In genomic region chr12:131948713-131949430, GRCh38 we compare ENCODE assay signal across 8 cellular contexts. TPM values are rescaled to one million over a fixed set of nuclear protein-coding genes. Genes with fewer than 3 reads are reported as not detected.
A peak's percentile ranks its signal among the peaks of the same experiment; 100 is the strongest.
DNase-seq lines count a peak whose midpoint lies in the region; TF ChIP-seq lines count a peak whose summit lies in the region.
"Not testable (repeated sequence)": the region's sequence is repeated elsewhere in the genome, so short reads cannot be mapped to it uniquely, and the experiment has no call there.

No MANE protein-coding gene starts in this region.

- not testable (repeated sequence) for H2BK5ac ChIP-seq in mesendoderm (ENCODE audit: low read length)

- H4K20me1 ChIP-seq in mammary epithelial cell (ENCODE audit: insufficient read depth, low read length) = not testable (repeated sequence)

- not testable (repeated sequence) for H3K4ac ChIP-seq in mesendoderm (ENCODE audit: low read depth, low read length)

- H3K4me2 ChIP-seq in mammary epithelial cell (ENCODE audit: insufficient read depth, low read depth, low read length) = peak overlapping the region; percentile 81
- H3K4me2 ChIP-seq in mesendoderm (ENCODE audit: low read length) = not testable (repeated sequence)

- not testable (repeated sequence) for H4K5ac ChIP-seq in mesendoderm (ENCODE audit: low read length)

- H3K36me3 Mint-ChIP-seq in activated CD4-positive, alpha-beta memory T cell treated with anti-CD3 and anti-CD28 coated beads, Interleukin-2, amount 10 ng/mL, durations not matched to agents 7 days and 5 days (ENCODE audit: low read depth) = peaks cover 12% of the 10 kb centered on the region

- POLR2A ChIA-PET in activated CD4-positive, alpha-beta memory T cell treated with anti-CD3 and anti-CD28 coated beads, Interleukin-2, amount 10 ng/mL, durations not matched to agents 7 days and 5 days (lab: Charles Lee) = interaction anchor here (0.6 to 3.0 kb wide), 5 partner anchors 9 to 238 kb away, joined by 3 to 34 read pairs (median 4); partner anchors contain the start of genes PUS1 and SFSWAP

- in situ Hi-C loops in mammary epithelial cell (cut with MboI; ENCODE audit: low sequenced_read_pairs in 2 of 2) = not testable (repeated sequence)

- intact Hi-C loops in mammary epithelial cell (cut with micrococcal nuclease) (loop anchor here (1.0 to 5.0 kb wide), 6 partner anchors 20 to 1187 kb away; partner anchors contain the start of gene PUS1), sigmoid colon (cut with DNase I) (loop anchor here (1.0 to 5.0 kb wide), 4 partner anchors 20 to 1077 kb away; partner anchors contain the start of genes PUS1 and RAN), uterus (cut with DNase I; ENCODE audit: low total_unique reads) (loop anchor here (2.0 kb wide), 1 partner anchor 54 kb away; the partner anchor contains the start of gene ULK1)

- CTCF ChIA-PET in activated CD4-positive, alpha-beta memory T cell treated with anti-CD3 and anti-CD28 coated beads, Interleukin-2, amount 10 ng/mL, durations not matched to agents 7 days and 5 days (lab: Charles Lee) = interaction anchor here (1.0 to 1.8 kb wide), 2 partner anchors 19 to 844 kb away, joined by 3 to 7 read pairs; no protein-coding TSS in a partner anchor
- CTCF ChIA-PET in mammary epithelial cell (lab: Charles Lee; ENCODE audit: low non-redundant PET) = not testable (repeated sequence)

- not testable (repeated sequence) for H3K27me3 Mint-ChIP-seq in activated CD4-positive, alpha-beta memory T cell treated with anti-CD3 and anti-CD28 coated beads, Interleukin-2, amount 10 ng/mL, durations not matched to agents 7 days and 5 days

- DNase-seq in GM12865 (ENCODE audit: low read depth); activated CD4-positive, alpha-beta memory T cell treated with anti-CD3 and anti-CD28 coated beads, Interleukin-2, amount 10 ng/mL, durations not matched to agents 7 days and 5 days; mammary epithelial cell; foreskin fibroblast; mesendoderm; sigmoid colon; uterus: not testable (repeated sequence)
- peak; percentile 29 for DNase-seq in NCI-H82 (lab: John Stamatoyannopoulos, UW)

- H3K18ac ChIP-seq in mesendoderm (ENCODE audit: low read length) = not testable (repeated sequence)

- peak overlapping the region; percentile 86 for H3K27ac Mint-ChIP-seq in activated CD4-positive, alpha-beta memory T cell treated with anti-CD3 and anti-CD28 coated beads, Interleukin-2, amount 10 ng/mL, durations not matched to agents 7 days and 5 days

- not testable (repeated sequence) for H3K23ac ChIP-seq in mesendoderm (ENCODE audit: low read length)

- H3K27me3 ChIP-seq in mammary epithelial cell (ENCODE audit: insufficient read depth, low read length); mesendoderm (ENCODE audit: insufficient read depth, low read length, poor library complexity); sigmoid colon; uterus: not testable (repeated sequence)

- peak overlapping the region; percentile 86 for H3K56ac ChIP-seq in mesendoderm (ENCODE audit: low read length)

- not testable (repeated sequence) for H3K9me3 Mint-ChIP-seq in activated CD4-positive, alpha-beta memory T cell treated with anti-CD3 and anti-CD28 coated beads, Interleukin-2, amount 10 ng/mL, durations not matched to agents 7 days and 5 days

- TF ChIP-seq POLR2A in sigmoid colon (IDR thresholded peaks at IDR 0.05); uterus (IDR thresholded peaks at IDR 0.05): not testable (repeated sequence)

- peaks cover 41% of the 10 kb centered on the region for H3K4me1 Mint-ChIP-seq in activated CD4-positive, alpha-beta memory T cell treated with anti-CD3 and anti-CD28 coated beads, Interleukin-2, amount 10 ng/mL, durations not matched to agents 7 days and 5 days

- not testable (repeated sequence) for H4K8ac ChIP-seq in mesendoderm (ENCODE audit: low read depth, low read length)

- H3K4me3 ChIP-seq in GM12865 (ENCODE audit: low read depth, low read length) = peak overlapping the region; percentile 45
- H3K4me3 ChIP-seq in mammary epithelial cell (replicated peaks in 1 of 3; ENCODE audit: insufficient read depth in 1 of 3, low read depth in 2 of 3, low read length in 3 of 3) = peak overlapping the region; percentile 38 to 60 (median 59)
- peak overlapping the region; percentile 63 to 95 for H3K4me3 ChIP-seq in foreskin fibroblast (ENCODE audit: low read depth in 1 of 2, low read length in 2 of 2)
- not testable (repeated sequence) for H3K4me3 ChIP-seq in mesendoderm (ENCODE audit: low read length)
- H3K4me3 ChIP-seq in sigmoid colon = peak overlapping the region in 3 of 4 donors; percentile 95 to 100 (median 97)
- peak overlapping the region; percentile 22 to 85 for H3K4me3 ChIP-seq in uterus

- peak overlapping the region; percentile 75 for H3K4me3 Mint-ChIP-seq in activated CD4-positive, alpha-beta memory T cell treated with anti-CD3 and anti-CD28 coated beads, Interleukin-2, amount 10 ng/mL, durations not matched to agents 7 days and 5 days

- H2BK120ac ChIP-seq in mesendoderm (ENCODE audit: low read depth, low read length) = not testable (repeated sequence)

- not testable (repeated sequence) for H3K9me3 ChIP-seq in mammary epithelial cell (replicated peaks; ENCODE audit: insufficient read depth, low read length); sigmoid colon; uterus

- H3K79me2 ChIP-seq in mammary epithelial cell (ENCODE audit: insufficient read depth, low read length) (peaks cover 39% of the 10 kb centered on the region), mesendoderm (ENCODE audit: control insufficient read depth, insufficient read depth, low read length) (peaks cover 22% of the 10 kb centered on the region)

- not testable (repeated sequence) for TF ChIP-seq EP300 in sigmoid colon (IDR thresholded peaks at IDR 0.05)

- not testable (repeated sequence) for H3K4me1 ChIP-seq in mammary epithelial cell (ENCODE audit: insufficient read depth, low read length); mesendoderm (ENCODE audit: control insufficient read depth, low read depth, low read length); uterus
- H3K4me1 ChIP-seq in sigmoid colon = peaks cover 0 to 44% (median 27%) of the 10 kb centered on the region in 4 donors

- peaks cover 11% of the 10 kb centered on the region for H3K79me1 ChIP-seq in mesendoderm (ENCODE audit: low read length)

- not testable (repeated sequence) for H2BK15ac ChIP-seq in mesendoderm (replicated peaks; ENCODE audit: low read depth)

- dilution Hi-C loops in mammary epithelial cell (cut with HindIII; ENCODE audit: low sequenced_read_pairs) = not testable (repeated sequence)

- not testable (repeated sequence) for TF ChIP-seq CTCF in GM12865 (IDR thresholded peaks at IDR 0.05; ENCODE audit: insufficient read depth, low read depth, low read length, missing control alignments); mammary epithelial cell (conservative IDR thresholded peaks at IDR 0.05 in 1 of 2, IDR thresholded peaks at IDR 0.05 in 1 of 2; ENCODE audit: extremely low read depth in 1 of 2, insufficient read depth in 1 of 2, low read depth in 1 of 2, low read length in 2 of 2); foreskin fibroblast (IDR thresholded peaks at IDR 0.05; ENCODE audit: low read depth, low read length); sigmoid colon (IDR thresholded peaks at IDR 0.05); uterus (IDR thresholded peaks at IDR 0.05)

- not testable (repeated sequence) for H2AK5ac ChIP-seq in mesendoderm (ENCODE audit: low read length)

- BruUV-seq in mammary epithelial cell (replicated peaks; lab: Mats Ljungman, UMichigan) = not testable (repeated sequence)

- whole genome bisulfite sequencing in mammary epithelial cell (ENCODE audit: low coverage, missing lambda C conversion rate) = 46% methylated on average over 20 of the region's 23 CpGs
- no CpG with 5 or more reads among the region's 23 CpGs for WGBS in mesendoderm (ENCODE audit: extremely low coverage, insufficient coverage, low lambda C conversion rate)
- 15 to 42% methylated on average over 23 of the region's 23 CpGs for WGBS in sigmoid colon, 2 donors

- H2AFZ ChIP-seq in mammary epithelial cell (ENCODE audit: low read depth, low read length) = peak overlapping the region; percentile 94

- H3K27ac ChIP-seq in mammary epithelial cell (ENCODE audit: insufficient read depth, low read depth, low read length); mesendoderm (ENCODE audit: low read depth, low read length): not testable (repeated sequence)
- H3K27ac ChIP-seq in sigmoid colon = peak overlapping the region; percentile 85 to 96 (median 88)
- peak overlapping the region; percentile 34 to 84 for H3K27ac ChIP-seq in uterus

- H3K9ac ChIP-seq in mammary epithelial cell (ENCODE audit: insufficient read depth, low read length); mesendoderm (ENCODE audit: low read length): not testable (repeated sequence)

- H3K36me3 ChIP-seq in mammary epithelial cell (ENCODE audit: insufficient read depth, low read length); mesendoderm (ENCODE audit: control insufficient read depth, insufficient read depth, low read length); uterus: not testable (repeated sequence)
- H3K36me3 ChIP-seq in sigmoid colon = peaks cover 0 to 11% (median 0%) of the 10 kb centered on the region in 4 donors

RNA-seq across cellular contexts. Expression of gene EP400, which starts 0.9 kb away (rescaled TPM):
- total RNA-seq in activated CD4-positive, alpha-beta memory T cell treated with anti-CD3 and anti-CD28 coated beads, Interleukin-2, amount 10 ng/mL, durations not matched to agents 7 days and 5 days = 10 to 100 TPM; 42.2 to 43.4 TPM
- total RNA-seq in mammary epithelial cell (10 to 100 TPM; 15.5 to 48.0 TPM), sigmoid colon (10 to 100 TPM; 14.5 to 35.7 (median 18.8) TPM), uterus (10 to 100 TPM; 11.8 to 70.6 (median 28.2) TPM)
- polyA plus RNA-seq in mammary epithelial cell (3.6 TPM), sigmoid colon (10 to 100 TPM in 1 of 3 donors, 1 to 10 TPM in 2; 3.2 to 22.3 (median 4.2) TPM)
- polyA minus RNA-seq in mammary epithelial cell = 30.6 TPM
- 17.2 TPM for polyA plus RNA-seq in mesendoderm (2013, experiment 1 of 2)
- polyA plus RNA-seq in mesendoderm (2013, experiment 2 of 2) = 15.3 TPM

RNA-seq across cellular contexts. Expression of gene PUS1, which starts 19.8 kb away (rescaled TPM):
- total RNA-seq in activated CD4-positive, alpha-beta memory T cell treated with anti-CD3 and anti-CD28 coated beads, Interleukin-2, amount 10 ng/mL, durations not matched to agents 7 days and 5 days = 10 to 100 TPM; 32.9 to 34.7 TPM
- 10 to 100 TPM in 1 of 2 donors, 1 to 10 TPM in 1; 7.3 to 51.3 TPM for total RNA-seq in mammary epithelial cell
- 33.6 TPM for polyA plus RNA-seq in mammary epithelial cell
- polyA minus RNA-seq in mammary epithelial cell = 6.4 TPM
- 46.5 TPM for polyA plus RNA-seq in mesendoderm (2013, experiment 1 of 2)
- polyA plus RNA-seq in mesendoderm (2013, experiment 2 of 2) = 46.4 TPM
- total RNA-seq in sigmoid colon = 10 to 100 TPM in 1 of 4 donors, 1 to 10 TPM in 3; 7.6 to 15.6 (median 8.9) TPM
- polyA plus RNA-seq in sigmoid colon = 10 to 100 TPM in 1 of 3 donors, 1 to 10 TPM in 2; 9.0 to 33.8 (median 9.7) TPM
- total RNA-seq in uterus = 10 to 100 TPM in 2 of 4 donors, 1 to 10 TPM in 1, under 1 TPM in 1; 0.59 to 29.2 (median 12.5) TPM

RNA-seq across cellular contexts. Expression of gene ULK1, which starts 54.5 kb away (rescaled TPM):
- 10 to 100 TPM; 35.2 to 42.2 TPM for total RNA-seq in activated CD4-positive, alpha-beta memory T cell treated with anti-CD3 and anti-CD28 coated beads, Interleukin-2, amount 10 ng/mL, durations not matched to agents 7 days and 5 days
- 10 to 100 TPM in 1 of 2 donors, 1 to 10 TPM in 1; 9.8 to 19.0 TPM for total RNA-seq in mammary epithelial cell
- 6.2 TPM for polyA plus RNA-seq in mammary epithelial cell
- polyA minus RNA-seq in mammary epithelial cell = 2.7 TPM
- polyA plus RNA-seq in mesendoderm (2013, experiment 1 of 2) = 19.3 TPM
- 19.9 TPM for polyA plus RNA-seq in mesendoderm (2013, experiment 2 of 2)
- total RNA-seq in sigmoid colon = 10 to 100 TPM; 13.2 to 29.1 (median 18.6) TPM
- polyA plus RNA-seq in sigmoid colon = 10 to 100 TPM in 1 of 3 donors, 1 to 10 TPM in 2; 5.3 to 17.5 (median 5.4) TPM
- total RNA-seq in uterus = 100 to 1,000 TPM in 1 of 4 donors, 10 to 100 TPM in 3; 11.8 to 135 (median 38.8) TPM
